Comparison of ENCODE assay signal across 27 cellular contexts in genomic region chr15:95105229-95105628, GRCh38.
DNase-seq lines count a peak whose midpoint lies in the region; ATAC-seq, FAIRE-seq and TF ChIP-seq lines count a peak whose summit lies in the region.
"Had no signal": no experiment of that assay in that cellular context is flagged by ENCODE, and none has a peak within 500 bp of the region (broad histone marks: within the 10 kb centered on the region; RNA-seq: fewer than 3 reads in every experiment).

No MANE protein-coding gene starts in this region.

- peak; percentile 55 for FAIRE-seq in astrocyte (lab: Jason Lieb, UNC)
- FAIRE-seq in urothelium cell line (lab: Jason Lieb, UNC): peak; percentile 17
- FAIRE-seq: GM12878, H54, kidney, pancreas had no signal

- H3K27ac Mint-ChIP-seq in HFFc6: peak overlapping the region; percentile 12; the same call in 1 of the 2 replicates
- H3K27ac Mint-ChIP-seq in astrocyte (ENCODE audit: unreplicated experiment): peak overlapping the region; percentile 36
- H3K27ac Mint-ChIP-seq: activated naive CD8-positive, alpha-beta T cell; B cell; naive thymus-derived CD4-positive, alpha-beta T cell; stimulated activated naive CD8-positive, alpha-beta T cell treated with anti-CD3 and anti-CD28 coated beads, Interleukin-15, Interleukin-2, amounts not matched to agents 100 ng/mL and 50 ng/mL, for 24 hours had no signal

- POLR2A ChIA-PET in RWPE1 (lab: Yijun Ruan, JAX; ENCODE audit: low non-redundant PET): no interaction called here

- no peaks in the 10 kb centered on the region for H3K9me3 Mint-ChIP-seq in HFFc6
- no peaks in the 10 kb centered on the region for H3K9me3 Mint-ChIP-seq in astrocyte (ENCODE audit: unreplicated experiment)

- H3K4me1 ChIP-seq in astrocyte (ENCODE audit: insufficient read depth, low read length) (peaks cover 3% of the 10 kb centered on the region), gastroesophageal sphincter (no peaks in the 10 kb centered on the region)
- H3K4me1 ChIP-seq: pancreas, sigmoid colon, tibial nerve had no signal

- peak overlapping the region; percentile 3 for H3K4me2 ChIP-seq in astrocyte (ENCODE audit: low read length)

- no peaks in the 10 kb centered on the region for H3K79me2 ChIP-seq in astrocyte (ENCODE audit: insufficient read depth, low read length)

- no peak overlapping the region for H3K4me3 Mint-ChIP-seq in HFFc6
- no peak overlapping the region for H3K4me3 Mint-ChIP-seq in astrocyte (ENCODE audit: unreplicated experiment)
- H3K4me3 Mint-ChIP-seq: activated naive CD8-positive, alpha-beta T cell; B cell; naive thymus-derived CD4-positive, alpha-beta T cell; stimulated activated naive CD8-positive, alpha-beta T cell treated with anti-CD3 and anti-CD28 coated beads, Interleukin-15, Interleukin-2, amounts not matched to agents 100 ng/mL and 50 ng/mL, for 24 hours had no signal

- 89 to 97% methylated on average over 2 of the region's 2 CpGs for WGBS in gastroesophageal sphincter (ENCODE audit: low coverage in 1 of 2), 2 donors

- no peaks in the 10 kb centered on the region for H3K36me3 Mint-ChIP-seq in HFFc6 (ENCODE audit: low read depth)
- no peaks in the 10 kb centered on the region for H3K36me3 Mint-ChIP-seq in astrocyte (ENCODE audit: low read depth, unreplicated experiment)
- H3K36me3 Mint-ChIP-seq: activated naive CD8-positive, alpha-beta T cell; naive thymus-derived CD4-positive, alpha-beta T cell had no signal

- H3K27me3 Mint-ChIP-seq in HFFc6 (ENCODE audit: insufficient read depth) (no peaks in the 10 kb centered on the region), astrocyte (ENCODE audit: low read depth, unreplicated experiment) (no peaks in the 10 kb centered on the region)
- H3K27me3 Mint-ChIP-seq: activated naive CD8-positive, alpha-beta T cell; B cell; stimulated activated naive CD8-positive, alpha-beta T cell treated with anti-CD3 and anti-CD28 coated beads, Interleukin-15, Interleukin-2, amounts not matched to agents 100 ng/mL and 50 ng/mL, for 24 hours had no signal

- TF ChIP-seq CTCF in HFFc6 (IDR thresholded peaks at IDR 0.05): no peak
- TF ChIP-seq CTCF in astrocyte (IDR thresholded peaks at IDR 0.05; ENCODE audit: insufficient read depth, low read depth, low read length): no peak
- TF ChIP-seq CTCF in fibroblast of villous mesenchyme (IDR thresholded peaks at IDR 0.05; ENCODE audit: insufficient read depth, low read depth, low read length): no peak
- no peak for TF ChIP-seq CTCF in gastroesophageal sphincter (IDR thresholded peaks at IDR 0.05)
- TF ChIP-seq CTCF in RWPE1 (conservative IDR thresholded peaks at IDR 0.05; ENCODE audit: low read depth): no peak

- peak overlapping the region; percentile 38 for H3K27ac ChIP-seq in astrocyte (ENCODE audit: low read depth, low read length)
- H3K27ac ChIP-seq in gastroesophageal sphincter: no peak overlapping the region
- H3K27ac ChIP-seq in RWPE1: no peak overlapping the region
- H3K27ac ChIP-seq: pancreas, sigmoid colon, tibial nerve had no signal

- CTCF ChIA-PET in RWPE1 (lab: Yijun Ruan, JAX): no interaction called here

- H3K36me3 ChIP-seq in astrocyte (ENCODE audit: insufficient read depth, low read length) (no peaks in the 10 kb centered on the region), gastroesophageal sphincter (no peaks in the 10 kb centered on the region)
- H3K36me3 ChIP-seq: pancreas, sigmoid colon, tibial nerve had no signal

- H4K20me1 ChIP-seq in astrocyte (ENCODE audit: insufficient read depth, low read length): no peaks in the 10 kb centered on the region

- ATAC-seq in gastroesophageal sphincter: no peak
- ATAC-seq: GM12878; naive thymus-derived CD4-positive, alpha-beta T cell; pancreas had no signal

- no peak overlapping the region for H2AFZ ChIP-seq in astrocyte (ENCODE audit: low read depth, low read length)

- H3K4me3 ChIP-seq in astrocyte (ENCODE audit: insufficient read depth, low read depth, low read length) (no peak overlapping the region), fibroblast of villous mesenchyme (ENCODE audit: low read depth, low read length) (no peak overlapping the region), gastroesophageal sphincter (no peak overlapping the region)
- H3K4me3 ChIP-seq: GM12878, pancreas, sigmoid colon, tibial nerve had no signal

- no peaks in the 10 kb centered on the region for H3K9me3 ChIP-seq in astrocyte (ENCODE audit: insufficient read depth, low read depth, low read length)
- H3K9me3 ChIP-seq in gastroesophageal sphincter: no peaks in the 10 kb centered on the region
- H3K9me3 ChIP-seq: pancreas, sigmoid colon, tibial nerve had no signal

- TF ChIP-seq EP300 in gastroesophageal sphincter (IDR thresholded peaks at IDR 0.05): no peak

- TF ChIP-seq POLR2A in gastroesophageal sphincter (IDR thresholded peaks at IDR 0.05): no peak

- H3K27me3 ChIP-seq in astrocyte (ENCODE audit: insufficient read depth, low read length): no peaks in the 10 kb centered on the region
- H3K27me3 ChIP-seq in gastroesophageal sphincter: no peaks in the 10 kb centered on the region
- H3K27me3 ChIP-seq: pancreas, sigmoid colon, tibial nerve had no signal

- H3K9ac ChIP-seq in astrocyte (ENCODE audit: low read length): no peak overlapping the region

- H3K4me1 Mint-ChIP-seq in HFFc6 (ENCODE audit: low read depth) (peaks cover 14% of the 10 kb centered on the region), astrocyte (ENCODE audit: low read depth, unreplicated experiment) (peaks cover 12% of the 10 kb centered on the region)
- H3K4me1 Mint-ChIP-seq: B cell; naive thymus-derived CD4-positive, alpha-beta T cell had no signal

- DNase-seq in HFFc6 (peak; percentile 60), astrocyte (ENCODE audit: low read depth) (peak; percentile 73), fibroblast of villous mesenchyme (ENCODE audit: low read depth) (peak; percentile 37), urothelium cell line (ENCODE audit: low spot score) (peak; percentile 12), RWPE1 (ENCODE audit: low spot score) (no peak), NCI-H345 (lab: John Stamatoyannopoulos, UW) (no peak)
- DNase-seq: activated CD4-positive, CD25-positive, alpha-beta regulatory T cell treated with anti-CD3 and anti-CD28 coated beads, Interleukin-2, amount 50 U/mL, for 72 hours; Calu3; central memory CD4-positive, alpha-beta T cell; GDM1; hypothalamus; kidney; MV-4-11; naive thymus-derived CD4-positive, alpha-beta T cell; NCI-H1694 treated with DMSO at 0.1 percent for 48 hours; NCI-H446; pancreas; RPMI8226; sigmoid colon; stimulated activated CD4-positive, alpha-beta T cell treated with anti-CD3 and anti-CD28 coated beads, Interleukin-2, amount 100 ng/mL, for 24 hours had no signal

Comparison
In these comparisons a context has a peak if more than half of its experiments do, and no peak if none do; other contexts are left out.
1. DNase-seq: peak in HFFc6 (single experiment), astrocyte (single experiment), fibroblast of villous mesenchyme (single experiment) and urothelium cell line (single experiment); none in RWPE1 (single experiment) and NCI-H345 (single experiment).